In the genomic region with DNA sequence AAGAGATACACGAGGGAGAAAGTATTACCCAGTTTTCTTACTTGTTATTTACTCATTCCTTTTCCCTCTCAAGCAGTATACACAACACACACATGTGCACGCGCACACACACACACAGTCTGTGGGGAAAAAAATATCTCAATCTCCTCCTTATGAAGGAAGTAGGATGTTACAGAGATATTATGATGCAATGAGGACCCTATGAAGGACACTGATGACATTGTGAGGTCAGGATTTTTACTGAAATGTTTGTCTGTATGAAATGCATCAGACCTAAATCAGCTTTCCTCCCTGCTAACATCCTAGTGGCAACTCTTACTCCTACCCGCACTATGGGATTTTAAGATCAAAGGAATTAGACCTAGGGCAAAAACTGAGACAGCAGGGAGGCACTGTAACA, we compare ENCODE assay signal across 9 cellular contexts. TPM values are rescaled to one million over a fixed set of nuclear protein-coding genes. Genes with fewer than 3 reads are reported as not detected.
"Had no signal": no experiment of that assay in that cellular context is flagged by ENCODE, and none has a peak within 500 bp of the region (broad histone marks: within the 10 kb centered on the region; RNA-seq: fewer than 3 reads in every experiment).

A gene (plus strand): TSS at position 270 of the 400 bp plus-strand sequence. CDS start 204 bp downstream, outside the sequence.

- FAIRE-seq: H54, HTR-8/SVneo had no signal

- H2AFZ ChIP-seq: GM23248 had no signal

- H3K4me3 ChIP-seq: GM23248 had no signal

- H3K9ac ChIP-seq: GM23248 had no signal

- DNase-seq: GM23248, GOT3, H9, HCEC 1CT, IMR-90, KBM-7 had no signal

RNA-seq across cellular contexts. Expression of the gene that starts here (rescaled TPM):
- total RNA-seq: GM23248, H9, HT-29, IMR-90 had no signal
- polyA plus RNA-seq: GM23248, IMR-90 had no signal
